In genomic region chr4:3952443-3953139, GRCh38 we compare ENCODE assay signal across 6 cellular contexts.
A peak's percentile ranks its signal among the peaks of the same experiment; 100 is the strongest.
DNase-seq lines count a peak whose midpoint lies in the region; ATAC-seq and TF ChIP-seq lines count a peak whose summit lies in the region.
"Not testable (repeated sequence)": the region's sequence is repeated elsewhere in the genome, so short reads cannot be mapped to it uniquely, and the experiment has no call there.

No MANE protein-coding gene starts in this region.

- H3K36me3 ChIP-seq in BLaER1 treated with 17β-estradiol and CSF1 and Interleukin-3, amounts not matched to agents 10 nM and 100 nM; RWPE2 (ENCODE audit: low read depth): not testable (repeated sequence)
- H3K36me3 ChIP-seq in NT2/D1 (ENCODE audit: insufficient read depth, insufficient read length, low read length): peaks cover 15% of the 10 kb centered on the region

- H3K36me3 Mint-ChIP-seq in IgD-negative memory B cell; nephron (ENCODE audit: low read depth): not testable (repeated sequence)
- H3K36me3 Mint-ChIP-seq in MCF 10A (ENCODE audit: insufficient read depth, unreplicated experiment): peaks cover 10% of the 10 kb centered on the region

- H3K4me1 ChIP-seq in BLaER1 treated with 17β-estradiol and CSF1 and Interleukin-3, amounts not matched to agents 10 nM and 100 nM: peaks cover 6 to 48% (median 36%) of the 10 kb centered on the region in 10 experiments; a peak in 18 of 20 replicates
- H3K4me1 ChIP-seq in NT2/D1 (ENCODE audit: insufficient read depth, insufficient read length); RWPE2 (ENCODE audit: insufficient read depth, poor library complexity, severe bottlenecking): not testable (repeated sequence)

- TF ChIP-seq CTCF in RWPE2 (IDR thresholded peaks at IDR 0.05; ENCODE audit: poor library complexity, severe bottlenecking); MCF 10A (IDR thresholded peaks at IDR 0.05; ENCODE audit: unreplicated experiment); nephron (IDR thresholded peaks at IDR 0.05; ENCODE audit: unreplicated experiment in 3 of 3): not testable (repeated sequence)

- H3K4me3 Mint-ChIP-seq in IgD-negative memory B cell (peak overlapping the region in 1 of 4 donors; percentile 55), MCF 10A (ENCODE audit: unreplicated experiment) (peak overlapping the region; percentile 85), nephron (peak overlapping the region in 2 of 3 experiments; percentile 34 to 45)

- not testable (repeated sequence) for H3K27ac ChIP-seq in BLaER1 treated with 17β-estradiol and CSF1 and Interleukin-3, amounts not matched to agents 10 nM and 100 nM
- H3K27ac ChIP-seq in RWPE2 (ENCODE audit: poor library complexity, severe bottlenecking): peak overlapping the region; percentile 82

- POLR2A ChIA-PET in MCF 10A (lab: Yijun Ruan, JAX): not testable (repeated sequence)

- H4K20me1 ChIP-seq in BLaER1 treated with 17β-estradiol and CSF1 and Interleukin-3, amounts not matched to agents 10 nM and 100 nM: not testable (repeated sequence)

- BruUV-seq in MCF 10A (replicated peaks; lab: Mats Ljungman, UMichigan): not testable (repeated sequence)

- H3K9me3 ChIP-seq in BLaER1 treated with 17β-estradiol and CSF1 and Interleukin-3, amounts not matched to agents 10 nM and 100 nM (replicated peaks in 1 of 11); NT2/D1 (ENCODE audit: insufficient read depth, low read length); RWPE2 (ENCODE audit: severe bottlenecking): not testable (repeated sequence)

- not testable (repeated sequence) for ATAC-seq in RWPE2 (ENCODE audit: low read depth)

- not testable (repeated sequence) for H3K4me3 ChIP-seq in BLaER1 treated with 17β-estradiol and CSF1 and Interleukin-3, amounts not matched to agents 10 nM and 100 nM; NT2/D1 (ENCODE audit: insufficient read length, low read depth); RWPE2 (ENCODE audit: severe bottlenecking)

- H3K27ac Mint-ChIP-seq in IgD-negative memory B cell (peak overlapping the region in 2 of 3 donors; percentile 4 to 52), MCF 10A (ENCODE audit: low read depth, unreplicated experiment) (peak overlapping the region; percentile 96)
- not testable (repeated sequence) for H3K27ac Mint-ChIP-seq in nephron

- H3K9ac ChIP-seq in BLaER1 treated with 17β-estradiol and CSF1 and Interleukin-3, amounts not matched to agents 10 nM and 100 nM: not testable (repeated sequence)
- H3K9ac ChIP-seq in NT2/D1 (ENCODE audit: insufficient read length, low read depth): peak overlapping the region; percentile 9

- peak overlapping the region in 8 of 11 experiments; percentile 28 to 97 (median 56); a peak in 15 of 22 replicates for H3K4me2 ChIP-seq in BLaER1 treated with 17β-estradiol and CSF1 and Interleukin-3, amounts not matched to agents 10 nM and 100 nM

- not testable (repeated sequence) for H3K27me3 Mint-ChIP-seq in IgD-negative memory B cell; MCF 10A (ENCODE audit: insufficient read depth, unreplicated experiment); nephron (ENCODE audit: low read depth)

- H3K27me3 ChIP-seq in BLaER1 treated with 17β-estradiol and CSF1 and Interleukin-3, amounts not matched to agents 10 nM and 100 nM; NT2/D1 (ENCODE audit: insufficient read depth, insufficient read length); RWPE2 (ENCODE audit: insufficient read depth, poor library complexity, severe bottlenecking): not testable (repeated sequence)

- not testable (repeated sequence) for DNase-seq in NT2/D1 (ENCODE audit: low read depth, low spot score); RWPE2 (ENCODE audit: low spot score); MCF 10A (ENCODE audit: unreplicated experiment)

- intact Hi-C loops in MCF 10A (cut with micrococcal nuclease): not testable (repeated sequence)

- not testable (repeated sequence) for H3K4me1 Mint-ChIP-seq in IgD-negative memory B cell, nephron
- peaks cover 22% of the 10 kb centered on the region for H3K4me1 Mint-ChIP-seq in MCF 10A (ENCODE audit: insufficient read depth, unreplicated experiment)

- CTCF ChIA-PET in MCF 10A (lab: Yijun Ruan, JAX): interaction anchor here (1.1 kb wide), 1 partner anchor 10 kb away, joined by 3 read pairs; no protein-coding TSS in a partner anchor

- H3K9me3 Mint-ChIP-seq in IgD-negative memory B cell; MCF 10A (ENCODE audit: unreplicated experiment); nephron: not testable (repeated sequence)
